ENCODE assay signal across 19 cellular contexts in genomic region chr19:827710-828321, GRCh38. TPM values are rescaled to one million over a fixed set of nuclear protein-coding genes. Genes with fewer than 3 reads are reported as not detected.
DNase-seq lines count a peak whose midpoint lies in the region; ATAC-seq, FAIRE-seq and TF ChIP-seq lines count a peak whose summit lies in the region.
"Had no signal": no experiment of that assay in that cellular context is flagged by ENCODE, and none has a peak within 500 bp of the region (broad histone marks: within the 10 kb centered on the region; RNA-seq: fewer than 3 reads in every experiment).

AZU1 (plus strand) TSS chr19:827837; CDS start chr19:827847, 10 bp downstream.

- no peaks in the 10 kb centered on the region for H4K20me1 ChIP-seq in HepG2 (ENCODE audit: insufficient read depth, low read length)

- in situ Hi-C loops in HepG2 (cut with HindIII; ENCODE audit: extremely low pct_ligation_motif_present, low pct_unique_long_range_greater_than_20kb): no loop called here

- TF ChIP-seq POLR2A in HepG2 (IDR thresholded peaks at IDR 0.05; ENCODE audit: insufficient read depth in 1 of 2, low read depth in 2 of 2, low read length in 2 of 2): no peak

- CTCF ChIA-PET in RWPE1 (lab: Yijun Ruan, JAX): no interaction called here
- CTCF ChIA-PET in HepG2 (lab: Yijun Ruan, JAX; ENCODE audit: low intra/inter-chr PET ratio, low total read pairs): no interaction called here

- TF ChIP-seq CTCF in left ventricle myocardium inferior (IDR thresholded peaks at IDR 0.05; ENCODE audit: borderline replicate concordance): no peak
- no peak for TF ChIP-seq CTCF in RWPE1 (conservative IDR thresholded peaks at IDR 0.05; ENCODE audit: low read depth)
- TF ChIP-seq CTCF in HepG2 (CRISPR knock-in tag; IDR thresholded peaks at IDR 0.05): no peak

- H3K4me3 ChIP-seq in left ventricle myocardium inferior (no peak within 1 kb of the TSS), HepG2 (replicated peaks in 1 of 3; ENCODE audit: insufficient read depth in 1 of 3, low read depth in 2 of 3, low read length in 3 of 3) (no peak within 1 kb of the TSS), SJCRH30 (no peak within 1 kb of the TSS), H7 (ENCODE audit: insufficient read depth, low read depth, low read length) (no peak within 1 kb of the TSS)
- H3K4me3 ChIP-seq: tibial artery had no signal

- ATAC-seq in left ventricle myocardium superior (peak; percentile 38), HepG2 (no peak; the same call in 1 of the 3 replicates), GM21737 (IDR thresholded peaks at IDR 0.05; ENCODE audit: unreplicated experiment) (no peak), GM19463 (IDR thresholded peaks at IDR 0.05; ENCODE audit: unreplicated experiment) (no peak)

- H3K27me3 ChIP-seq in left ventricle myocardium inferior (ENCODE audit: low read depth) (peaks cover 62% of the 10 kb centered on the region), HepG2 (ENCODE audit: control insufficient read depth in 1 of 2, insufficient read depth in 2 of 2, low read length in 2 of 2) (peaks cover 12 to 45% of the 10 kb centered on the region in 2 experiments), SJCRH30 (peaks cover 22% of the 10 kb centered on the region; the same call in 1 of the 2 replicates), H7 (ENCODE audit: control insufficient read depth, insufficient read depth, low read length) (no peaks in the 10 kb centered on the region)

- FAIRE-seq in HepG2 (lab: Jason Lieb, UNC): no peak
- FAIRE-seq: astrocyte, RCC 7860 had no signal

- H3K9me3 ChIP-seq in left ventricle myocardium inferior (replicated peaks) (no peaks in the 10 kb centered on the region), HepG2 (ENCODE audit: low read length) (no peaks in the 10 kb centered on the region), SJCRH30 (replicated peaks) (no peaks in the 10 kb centered on the region)
- H3K9me3 ChIP-seq: tibial artery had no signal

- DNase-seq in left ventricle myocardium superior: no peak
- DNase-seq in left ventricle myocardium inferior: no peak
- DNase-seq in RWPE1 (ENCODE audit: low spot score): no peak
- no peak for DNase-seq in HepG2 (ENCODE audit: low spot score)
- DNase-seq in SJCRH30: no peak
- DNase-seq in H7: no peak
- DNase-seq: ACHN; activated naive CD4-positive, alpha-beta T cell treated with anti-CD3 and anti-CD28 coated beads for 36 hours; activated T-cell treated with anti-CD3 and anti-CD28 coated beads for 4 hours; CD4-positive, alpha-beta T cell; islet precursor cell; NCI-H2171; NCI-H69; stimulated activated naive CD4-positive, alpha-beta T cell; tibial artery had no signal

- intact Hi-C loops in left ventricle myocardium superior (cut with micrococcal nuclease) (no loop called here), left ventricle myocardium inferior (cut with micrococcal nuclease) (no loop called here), HepG2 (cut with micrococcal nuclease; ENCODE audit: unreplicated experiment) (no loop called here)

- H2AFZ ChIP-seq in HepG2 (ENCODE audit: low read length): no peak within 1 kb of the TSS

- H3K27ac ChIP-seq in left ventricle myocardium inferior (replicated peaks) (no peak within 1 kb of the TSS), RWPE1 (peak within 1 kb of the TSS; percentile 3; the same call in 1 of the 2 replicates), HepG2 (ENCODE audit: extremely low read length, insufficient read depth, low read length) (no peak within 1 kb of the TSS), SJCRH30 (no peak within 1 kb of the TSS)
- H3K27ac ChIP-seq: tibial artery had no signal

- BruUV-seq in HepG2 (replicated peaks; lab: Mats Ljungman, UMichigan): no TSS peak

- TF ChIP-seq RAD21 in HepG2 (CRISPR knock-in tag; IDR thresholded peaks at IDR 0.05): no peak

- no peak within 1 kb of the TSS for H3K9ac ChIP-seq in HepG2 (ENCODE audit: insufficient read depth, low read depth, low read length)

- 54% methylated on average over 13 of the region's 33 CpGs for WGBS in HepG2 (ENCODE audit: low lambda C conversion rate)

- H3K36me3 ChIP-seq in left ventricle myocardium inferior: no peaks in the 10 kb centered on the region
- H3K36me3 ChIP-seq in HepG2 (replicated peaks in 1 of 2; ENCODE audit: control insufficient read depth in 1 of 2, insufficient read depth in 2 of 2, low read length in 2 of 2): no peaks in the 10 kb centered on the region
- H3K36me3 ChIP-seq in SJCRH30: no peaks in the 10 kb centered on the region
- H3K36me3 ChIP-seq in H7 (replicated peaks; ENCODE audit: control insufficient read depth, insufficient read depth, low read length): no peaks in the 10 kb centered on the region
- H3K36me3 ChIP-seq: tibial artery had no signal

- no peak within 1 kb of the TSS for H3K4me2 ChIP-seq in HepG2 (ENCODE audit: low read depth, low read length)

- no peaks in the 10 kb centered on the region for H3K79me2 ChIP-seq in HepG2 (ENCODE audit: insufficient read depth, low read length)

- H3K4me1 ChIP-seq in left ventricle myocardium inferior (no peaks in the 10 kb centered on the region), HepG2 (ENCODE audit: insufficient read depth, low read length) (peaks cover 19% of the 10 kb centered on the region), SJCRH30 (no peaks in the 10 kb centered on the region)
- H3K4me1 ChIP-seq: tibial artery had no signal

- TF ChIP-seq EP300 in HepG2 (IDR thresholded peaks at IDR 0.05; ENCODE audit: low read depth in 2 of 2, low read length in 2 of 2): no peak
- no peak for TF ChIP-seq EP300 in HepG2 (CRISPR knock-in tag; IDR thresholded peaks at IDR 0.05; ENCODE audit: borderline replicate concordance)

- POLR2A ChIA-PET in RWPE1 (lab: Yijun Ruan, JAX; ENCODE audit: low non-redundant PET) (no interaction called here), HepG2 (lab: Yijun Ruan, JAX) (interaction anchor here (0.6 kb wide), 2 partner anchors 215 to 365 kb away, joined by 3 read pairs; no protein-coding TSS in a partner anchor)

TF ChIP-seq in HepG2, 621 proteins besides CTCF, POLR2A, EP300 and RAD21 (continues in another document):
- no peak for TF ChIP-seq ZFP36 (IDR thresholded peaks at IDR 0.05; ENCODE audit: borderline replicate concordance, low read depth, low read length, partially characterized antibody)
- no peak for TF ChIP-seq ATF6 (CRISPR knock-in tag; conservative IDR thresholded peaks at IDR 0.05)
- no peak for TF ChIP-seq FOXK2 (IDR thresholded peaks at IDR 0.05)
- TF ChIP-seq ZNF768 (CRISPR knock-in tag; IDR thresholded peaks at IDR 0.05): peak; percentile 99
- TF ChIP-seq, protein P1, sequence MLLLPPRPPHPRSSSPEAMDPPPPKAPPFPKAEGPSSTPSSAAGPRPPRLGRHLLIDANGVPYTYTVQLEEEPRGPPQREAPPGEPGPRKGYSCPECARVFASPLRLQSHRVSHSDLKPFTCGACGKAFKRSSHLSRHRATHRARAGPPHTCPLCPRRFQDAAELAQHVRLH (CRISPR knock-in tag; IDR thresholded peaks at IDR 0.05; ENCODE audit: borderline replicate concordance, low read depth): no peak

RNA-seq across cellular contexts. Expression of gene AZU1, which starts in this region (rescaled TPM):
- total RNA-seq in left ventricle myocardium superior (not detected), left ventricle myocardium inferior (not detected), HepG2 (2016; rRNA removed; fragmentation: Illumina TruSeq; extraction: Trizol) (not detected in 2 replicates)
- total RNA-seq in HepG2 (2016; cell fraction: cytosol; rRNA removed; fragmentation: Illumina TruSeq; extraction: Trizol; ENCODE audit: low read depth): not detected in 2 replicates
- total RNA-seq in HepG2 (2016; cell fraction: insoluble cytoplasmic fraction; rRNA removed; fragmentation: Illumina TruSeq; extraction: Trizol): not detected in 2 replicates
- not detected in 2 replicates for total RNA-seq in HepG2 (2016; cell fraction: membrane; rRNA removed; fragmentation: Illumina TruSeq; extraction: Trizol)
- not detected in 2 replicates for total RNA-seq in HepG2 (2016; cell fraction: nucleus; rRNA removed; fragmentation: Illumina TruSeq; extraction: Trizol)
- polyA plus RNA-seq in HepG2 (2011; rRNA removed): 0.08 TPM in 1 of 2 replicates, not detected in the other
- not detected in 2 replicates for polyA plus RNA-seq in HepG2 (2011; cell fraction: cytosol; rRNA removed)
- not detected in 2 replicates for polyA plus RNA-seq in HepG2 (2011; cell fraction: nucleus; rRNA removed)
- polyA plus RNA-seq in HepG2 (2012): not detected in 2 replicates
- polyA plus RNA-seq in HepG2 (2016; cell fraction: cytosol; fragmentation: Illumina TruSeq; extraction: Trizol; ENCODE audit: low read depth): not detected in 2 replicates
- not detected in 2 replicates for polyA plus RNA-seq in HepG2 (2016; cell fraction: insoluble cytoplasmic fraction; fragmentation: Illumina TruSeq; extraction: Trizol; ENCODE audit: low read depth)
- not detected in 2 replicates for polyA plus RNA-seq in HepG2 (2016; cell fraction: membrane; fragmentation: Illumina TruSeq; extraction: Trizol; ENCODE audit: low read depth)
- not detected in 2 replicates for polyA plus RNA-seq in HepG2 (2016; cell fraction: nucleus; fragmentation: Illumina TruSeq; extraction: Trizol; ENCODE audit: insufficient read depth, low read depth)
- polyA minus RNA-seq in HepG2 (2011; rRNA and poly(A)+ RNA removed; ENCODE audit: low replicate concordance): not detected in 2 replicates
- polyA minus RNA-seq in HepG2 (2011; cell fraction: cytosol; rRNA and poly(A)+ RNA removed): not detected in 2 replicates
- not detected in 2 replicates for polyA minus RNA-seq in HepG2 (2011; cell fraction: nucleus; rRNA and poly(A)+ RNA removed)
- total RNA-seq in SJCRH30 (2014; rRNA removed; shearing (Covaris generic)): not detected in 2 replicates
- 0.85 and 1.3 TPM in 2 replicates for total RNA-seq in H7 (2014; rRNA removed; shearing (Covaris generic))
- total RNA-seq: activated naive CD4-positive, alpha-beta T cell treated with anti-CD3 and anti-CD28 coated beads for 36 hours had no signal

Comparison
In these comparisons a context has a peak if more than half of its experiments do, and no peak if none do; other contexts are left out.
1. Peak in ATAC-seq in left ventricle myocardium superior; RNA of the gene not detected or under 1 TPM.